Comparison of ENCODE assay signal across 1 cellular context in the genomic region with DNA sequence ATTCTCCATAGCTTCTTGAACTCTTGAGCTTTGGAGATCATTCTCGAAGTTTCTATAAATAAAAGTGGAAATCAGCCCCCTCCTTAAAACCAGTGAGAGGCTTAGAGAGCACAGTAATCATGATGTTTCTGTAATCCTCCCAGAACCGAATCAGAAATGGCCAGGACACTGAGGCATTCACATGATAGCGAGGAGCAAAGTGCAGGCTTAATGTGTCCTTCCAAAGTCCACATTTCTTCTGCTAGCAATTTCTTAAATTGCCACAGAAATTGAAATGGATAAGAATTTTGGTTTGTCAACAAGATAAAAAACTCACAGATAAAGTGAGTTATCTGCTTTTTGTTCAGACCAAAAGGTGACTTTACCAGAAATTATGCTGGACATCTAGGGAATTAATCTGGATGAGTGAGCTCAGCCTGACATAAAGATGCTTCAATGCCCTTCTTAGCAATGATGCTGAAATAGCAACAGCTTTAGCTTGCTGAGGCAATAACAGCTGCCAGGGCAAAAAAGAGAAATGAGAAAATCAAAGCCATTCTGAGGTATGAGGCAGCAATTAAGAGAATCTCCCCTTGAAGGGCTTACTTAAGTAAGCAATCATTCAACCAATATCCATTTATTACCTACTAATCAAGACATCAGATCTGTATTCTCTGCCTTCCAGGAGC.
TF ChIP-seq lines count a peak whose summit lies in the region.

No MANE protein-coding gene starts in this region.

TF ChIP-seq in H1, 55 proteins besides CTCF, POLR2A, EP300 and RAD21 (continued from another document):
- TF ChIP-seq, protein P1, sequence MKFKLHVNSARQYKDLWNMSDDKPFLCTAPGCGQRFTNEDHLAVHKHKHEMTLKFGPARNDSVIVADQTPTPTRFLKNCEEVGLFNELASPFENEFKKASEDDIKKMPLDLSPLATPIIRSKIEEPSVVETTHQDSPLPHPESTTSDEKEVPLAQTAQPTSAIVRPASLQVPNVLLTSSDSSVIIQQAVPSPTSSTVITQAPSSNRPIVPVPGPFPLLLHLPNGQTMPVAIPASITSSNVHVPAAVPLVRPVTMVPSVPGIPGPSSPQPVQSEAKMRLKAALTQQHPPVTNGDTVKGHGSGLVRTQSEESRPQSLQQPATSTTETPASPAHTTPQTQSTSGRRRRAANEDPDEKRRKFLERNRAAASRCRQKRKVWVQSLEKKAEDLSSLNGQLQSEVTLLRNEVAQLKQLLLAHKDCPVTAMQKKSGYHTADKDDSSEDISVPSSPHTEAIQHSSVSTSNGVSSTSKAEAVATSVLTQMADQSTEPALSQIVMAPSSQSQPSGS (IDR thresholded peaks at IDR 0.05; ENCODE audit: low read length) = no peak
- TF ChIP-seq RXRA (IDR thresholded peaks at IDR 0.05; ENCODE audit: insufficient read depth, low read depth, low read length) = no peak
- TF ChIP-seq BRCA1 (IDR thresholded peaks at IDR 0.05; ENCODE audit: low read depth, low read length) = no peak
- TF ChIP-seq MAFK (IDR thresholded peaks at IDR 0.05; ENCODE audit: low read depth, low read length) = no peak
- TF ChIP-seq CBX5 (IDR thresholded peaks at IDR 0.05; ENCODE audit: low read depth, low read length) = no peak
- no peak for TF ChIP-seq JUND (IDR thresholded peaks at IDR 0.05; ENCODE audit: low read length)
- TF ChIP-seq TEAD4 (IDR thresholded peaks at IDR 0.05; ENCODE audit: low read depth, low read length) = no peak
- TF ChIP-seq, protein P2, sequence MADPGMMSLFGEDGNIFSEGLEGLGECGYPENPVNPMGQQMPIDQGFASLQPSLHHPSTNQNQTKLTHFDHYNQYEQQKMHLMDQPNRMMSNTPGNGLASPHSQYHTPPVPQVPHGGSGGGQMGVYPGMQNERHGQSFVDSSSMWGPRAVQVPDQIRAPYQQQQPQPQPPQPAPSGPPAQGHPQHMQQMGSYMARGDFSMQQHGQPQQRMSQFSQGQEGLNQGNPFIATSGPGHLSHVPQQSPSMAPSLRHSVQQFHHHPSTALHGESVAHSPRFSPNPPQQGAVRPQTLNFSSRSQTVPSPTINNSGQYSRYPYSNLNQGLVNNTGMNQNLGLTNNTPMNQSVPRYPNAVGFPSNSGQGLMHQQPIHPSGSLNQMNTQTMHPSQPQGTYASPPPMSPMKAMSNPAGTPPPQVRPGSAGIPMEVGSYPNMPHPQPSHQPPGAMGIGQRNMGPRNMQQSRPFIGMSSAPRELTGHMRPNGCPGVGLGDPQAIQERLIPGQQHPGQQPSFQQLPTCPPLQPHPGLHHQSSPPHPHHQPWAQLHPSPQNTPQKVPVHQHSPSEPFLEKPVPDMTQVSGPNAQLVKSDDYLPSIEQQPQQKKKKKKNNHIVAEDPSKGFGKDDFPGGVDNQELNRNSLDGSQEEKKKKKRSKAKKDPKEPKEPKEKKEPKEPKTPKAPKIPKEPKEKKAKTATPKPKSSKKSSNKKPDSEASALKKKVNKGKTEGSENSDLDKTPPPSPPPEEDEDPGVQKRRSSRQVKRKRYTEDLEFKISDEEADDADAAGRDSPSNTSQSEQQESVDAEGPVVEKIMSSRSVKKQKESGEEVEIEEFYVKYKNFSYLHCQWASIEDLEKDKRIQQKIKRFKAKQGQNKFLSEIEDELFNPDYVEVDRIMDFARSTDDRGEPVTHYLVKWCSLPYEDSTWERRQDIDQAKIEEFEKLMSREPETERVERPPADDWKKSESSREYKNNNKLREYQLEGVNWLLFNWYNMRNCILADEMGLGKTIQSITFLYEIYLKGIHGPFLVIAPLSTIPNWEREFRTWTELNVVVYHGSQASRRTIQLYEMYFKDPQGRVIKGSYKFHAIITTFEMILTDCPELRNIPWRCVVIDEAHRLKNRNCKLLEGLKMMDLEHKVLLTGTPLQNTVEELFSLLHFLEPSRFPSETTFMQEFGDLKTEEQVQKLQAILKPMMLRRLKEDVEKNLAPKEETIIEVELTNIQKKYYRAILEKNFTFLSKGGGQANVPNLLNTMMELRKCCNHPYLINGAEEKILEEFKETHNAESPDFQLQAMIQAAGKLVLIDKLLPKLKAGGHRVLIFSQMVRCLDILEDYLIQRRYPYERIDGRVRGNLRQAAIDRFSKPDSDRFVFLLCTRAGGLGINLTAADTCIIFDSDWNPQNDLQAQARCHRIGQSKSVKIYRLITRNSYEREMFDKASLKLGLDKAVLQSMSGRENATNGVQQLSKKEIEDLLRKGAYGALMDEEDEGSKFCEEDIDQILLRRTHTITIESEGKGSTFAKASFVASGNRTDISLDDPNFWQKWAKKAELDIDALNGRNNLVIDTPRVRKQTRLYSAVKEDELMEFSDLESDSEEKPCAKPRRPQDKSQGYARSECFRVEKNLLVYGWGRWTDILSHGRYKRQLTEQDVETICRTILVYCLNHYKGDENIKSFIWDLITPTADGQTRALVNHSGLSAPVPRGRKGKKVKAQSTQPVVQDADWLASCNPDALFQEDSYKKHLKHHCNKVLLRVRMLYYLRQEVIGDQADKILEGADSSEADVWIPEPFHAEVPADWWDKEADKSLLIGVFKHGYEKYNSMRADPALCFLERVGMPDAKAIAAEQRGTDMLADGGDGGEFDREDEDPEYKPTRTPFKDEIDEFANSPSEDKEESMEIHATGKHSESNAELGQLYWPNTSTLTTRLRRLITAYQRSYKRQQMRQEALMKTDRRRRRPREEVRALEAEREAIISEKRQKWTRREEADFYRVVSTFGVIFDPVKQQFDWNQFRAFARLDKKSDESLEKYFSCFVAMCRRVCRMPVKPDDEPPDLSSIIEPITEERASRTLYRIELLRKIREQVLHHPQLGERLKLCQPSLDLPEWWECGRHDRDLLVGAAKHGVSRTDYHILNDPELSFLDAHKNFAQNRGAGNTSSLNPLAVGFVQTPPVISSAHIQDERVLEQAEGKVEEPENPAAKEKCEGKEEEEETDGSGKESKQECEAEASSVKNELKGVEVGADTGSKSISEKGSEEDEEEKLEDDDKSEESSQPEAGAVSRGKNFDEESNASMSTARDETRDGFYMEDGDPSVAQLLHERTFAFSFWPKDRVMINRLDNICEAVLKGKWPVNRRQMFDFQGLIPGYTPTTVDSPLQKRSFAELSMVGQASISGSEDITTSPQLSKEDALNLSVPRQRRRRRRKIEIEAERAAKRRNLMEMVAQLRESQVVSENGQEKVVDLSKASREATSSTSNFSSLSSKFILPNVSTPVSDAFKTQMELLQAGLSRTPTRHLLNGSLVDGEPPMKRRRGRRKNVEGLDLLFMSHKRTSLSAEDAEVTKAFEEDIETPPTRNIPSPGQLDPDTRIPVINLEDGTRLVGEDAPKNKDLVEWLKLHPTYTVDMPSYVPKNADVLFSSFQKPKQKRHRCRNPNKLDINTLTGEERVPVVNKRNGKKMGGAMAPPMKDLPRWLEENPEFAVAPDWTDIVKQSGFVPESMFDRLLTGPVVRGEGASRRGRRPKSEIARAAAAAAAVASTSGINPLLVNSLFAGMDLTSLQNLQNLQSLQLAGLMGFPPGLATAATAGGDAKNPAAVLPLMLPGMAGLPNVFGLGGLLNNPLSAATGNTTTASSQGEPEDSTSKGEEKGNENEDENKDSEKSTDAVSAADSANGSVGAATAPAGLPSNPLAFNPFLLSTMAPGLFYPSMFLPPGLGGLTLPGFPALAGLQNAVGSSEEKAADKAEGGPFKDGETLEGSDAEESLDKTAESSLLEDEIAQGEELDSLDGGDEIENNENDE (IDR thresholded peaks at IDR 0.05; ENCODE audit: insufficient replicate concordance, low read length) = no peak
- TF ChIP-seq KDM4A (IDR thresholded peaks at IDR 0.05; ENCODE audit: low read depth, low read length, severe bottlenecking) = no peak
